In genomic region chr12:122845041-122845864, GRCh38 we compare ENCODE assay signal across 1 cellular context.
TF ChIP-seq lines count a peak whose summit lies in the region.

No MANE protein-coding gene starts in this region.

TF ChIP-seq in WTC11, 78 proteins besides CTCF, POLR2A, EP300 and RAD21 (continued from another document):
- TF ChIP-seq E2F4 (CRISPR knock-in tag; IDR thresholded peaks at IDR 0.05; ENCODE audit: borderline replicate concordance, low read depth) (no peak), MAX (CRISPR knock-in tag; IDR thresholded peaks at IDR 0.05) (no peak), ATF3 (CRISPR knock-in tag; conservative IDR thresholded peaks at IDR 0.05) (no peak), ZNF263 (CRISPR knock-in tag; IDR thresholded peaks at IDR 0.05; ENCODE audit: low read depth) (no peak)
